In genomic region chr6:39444479-39445019, GRCh38 we compare ENCODE assay signal across 11 cellular contexts.
DNase-seq lines count a peak whose midpoint lies in the region.
"Had no signal": no experiment of that assay in that cellular context is flagged by ENCODE, and none has a peak within 500 bp of the region (broad histone marks: within the 10 kb centered on the region; RNA-seq: fewer than 3 reads in every experiment).

No MANE protein-coding gene starts in this region.

- H3K4me3 ChIP-seq in H7 (ENCODE audit: insufficient read depth, low read depth, low read length), result no peak overlapping the region
- H3K4me3 ChIP-seq: HAP-1 had no signal

- H3K27me3 ChIP-seq in H7 (ENCODE audit: control insufficient read depth, insufficient read depth, low read length), result no peaks in the 10 kb centered on the region

- no peaks in the 10 kb centered on the region for H3K36me3 ChIP-seq in H7 (replicated peaks; ENCODE audit: control insufficient read depth, insufficient read depth, low read length)
- H3K36me3 ChIP-seq: HAP-1 had no signal

- DNase-seq in NCI-H2171 treated with DMSO at 0.1 percent for 48 hours (lab: John Stamatoyannopoulos, UW), result peak; percentile 14
- no peak for DNase-seq in NCI-H2171 (lab: John Stamatoyannopoulos, UW)
- DNase-seq in H7, result peak; percentile 36
- peak; percentile 47 for DNase-seq in glomerular visceral epithelial cell (ENCODE audit: extremely low spot score)
- DNase-seq in kidney glomerular epithelial cell (lab: John Stamatoyannopoulos, UW), result no peak
- DNase-seq in hippocampal formation (lab: John Stamatoyannopoulos, UW), result no peak
- no peak for DNase-seq in stimulated activated CD4-positive, alpha-beta T cell treated with anti-CD3 and anti-CD28 coated beads, Interleukin-2, amount 100 ng/mL, for 48 hours
- DNase-seq: ACHN; Caco-2; CD4-positive, alpha-beta T cell had no signal

Comparison
In these comparisons a context has a peak if more than half of its experiments do, and no peak if none do; other contexts are left out.
1. DNase-seq: peak in NCI-H2171 treated with DMSO at 0.1 percent for 48 hours (single experiment), H7 (single experiment) and glomerular visceral epithelial cell (single experiment); none in NCI-H2171 (single experiment), kidney glomerular epithelial cell (single experiment), hippocampal formation (0 of 2) and stimulated activated CD4-positive, alpha-beta T cell treated with anti-CD3 and anti-CD28 coated beads, Interleukin-2, amount 100 ng/mL, for 48 hours (0 of 2).